ENCODE assay signal across 1 cellular context in the genomic region with DNA sequence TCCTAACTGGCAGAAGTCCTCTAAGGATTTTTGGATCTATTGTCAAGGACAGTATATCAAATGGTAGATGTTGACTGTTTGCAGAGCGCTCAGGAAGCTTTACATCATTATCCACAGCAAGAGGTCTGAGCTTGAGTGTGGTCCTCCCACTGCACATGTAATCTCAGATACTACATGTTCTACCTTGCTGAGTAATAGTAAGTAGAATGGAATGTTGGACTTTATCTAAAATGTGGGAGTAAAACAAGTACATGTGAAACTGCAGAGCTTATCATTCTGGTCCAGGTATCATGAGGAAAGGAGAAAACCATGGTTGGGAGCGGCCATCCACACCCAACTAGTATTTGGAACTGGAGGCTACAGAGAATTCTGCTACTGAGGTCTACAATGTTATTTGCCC.
TF ChIP-seq lines count a peak whose summit lies in the region.

No MANE protein-coding gene starts in this region.

TF ChIP-seq in IMR-90, 13 proteins besides CTCF, POLR2A, EP300 and RAD21:
- TF ChIP-seq CHD1 (IDR thresholded peaks at IDR 0.05; ENCODE audit: low read depth, low read length) (no peak), MAZ (IDR thresholded peaks at IDR 0.05; ENCODE audit: borderline replicate concordance, low read depth, low read length) (no peak), SMC3 (IDR thresholded peaks at IDR 0.05; ENCODE audit: low read depth, low read length) (no peak), RFX5 (IDR thresholded peaks at IDR 0.05; ENCODE audit: low read depth, low read length) (no peak), BHLHE40 (IDR thresholded peaks at IDR 0.05; ENCODE audit: low read depth, low read length) (no peak), USF2 (IDR thresholded peaks at IDR 0.05; ENCODE audit: low read depth, low read length) (no peak), CEBPB (IDR thresholded peaks at IDR 0.05; ENCODE audit: low read depth, low read length) (no peak), RCOR1 (IDR thresholded peaks at IDR 0.05; ENCODE audit: insufficient replicate concordance, low read length) (no peak), NFE2L2 (IDR thresholded peaks at IDR 0.05; ENCODE audit: low read depth, low read length) (no peak), MXI1 (IDR thresholded peaks at IDR 0.05; ENCODE audit: borderline replicate concordance, low read depth, low read length) (no peak), MAFK (IDR thresholded peaks at IDR 0.05; ENCODE audit: low read depth, low read length) (no peak), FOS (IDR thresholded peaks at IDR 0.05; ENCODE audit: low read depth, low read length) (no peak)
- TF ChIP-seq, protein P1, sequence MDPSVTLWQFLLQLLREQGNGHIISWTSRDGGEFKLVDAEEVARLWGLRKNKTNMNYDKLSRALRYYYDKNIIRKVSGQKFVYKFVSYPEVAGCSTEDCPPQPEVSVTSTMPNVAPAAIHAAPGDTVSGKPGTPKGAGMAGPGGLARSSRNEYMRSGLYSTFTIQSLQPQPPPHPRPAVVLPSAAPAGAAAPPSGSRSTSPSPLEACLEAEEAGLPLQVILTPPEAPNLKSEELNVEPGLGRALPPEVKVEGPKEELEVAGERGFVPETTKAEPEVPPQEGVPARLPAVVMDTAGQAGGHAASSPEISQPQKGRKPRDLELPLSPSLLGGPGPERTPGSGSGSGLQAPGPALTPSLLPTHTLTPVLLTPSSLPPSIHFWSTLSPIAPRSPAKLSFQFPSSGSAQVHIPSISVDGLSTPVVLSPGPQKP (IDR thresholded peaks at IDR 0.05; ENCODE audit: borderline replicate concordance, low read depth, low read length) = no peak
